8 cellular contexts compared by ENCODE assay signal in the genomic region with DNA sequence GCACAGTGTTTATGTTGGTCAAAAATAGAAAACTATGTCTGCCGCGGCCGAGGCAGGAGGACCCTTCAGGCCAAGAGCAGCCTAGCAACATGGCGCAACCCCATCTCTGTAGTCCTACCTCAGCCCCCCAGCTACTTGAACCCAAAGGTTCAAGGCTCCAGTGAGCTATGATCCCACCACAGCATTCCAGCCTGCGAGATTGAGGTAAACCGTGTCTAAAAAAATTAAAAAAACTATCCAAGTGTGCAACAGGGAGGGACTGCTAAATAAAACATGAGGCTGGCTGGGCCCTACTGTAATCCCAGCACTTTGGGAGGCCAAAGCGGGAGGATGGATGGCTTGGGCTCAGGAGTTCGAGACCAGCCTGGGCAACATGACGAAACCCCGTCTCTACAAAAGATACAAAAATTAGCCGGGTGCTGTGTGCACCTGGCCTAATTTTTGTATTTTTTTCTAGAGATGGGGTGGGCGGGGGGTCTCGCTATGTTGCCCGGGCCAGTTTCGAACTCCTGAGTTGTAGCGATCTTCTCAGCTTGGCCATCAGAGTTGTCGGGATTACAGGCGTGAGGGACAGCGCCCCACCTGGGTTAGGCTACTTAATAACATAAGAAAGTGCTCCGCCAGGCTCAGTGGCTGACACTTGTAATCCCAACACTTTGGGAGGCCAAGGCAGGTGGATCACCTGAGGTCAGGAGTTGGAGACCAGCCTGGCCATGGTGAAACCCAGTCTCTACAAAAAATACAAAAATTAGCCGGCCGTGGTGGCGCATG.
A peak's percentile ranks its signal among the peaks of the same experiment; 100 is the strongest.
DNase-seq lines count a peak whose midpoint lies in the region; ATAC-seq and TF ChIP-seq lines count a peak whose summit lies in the region.
"Not testable (repeated sequence)": the region's sequence is repeated elsewhere in the genome, so short reads cannot be mapped to it uniquely, and the experiment has no call there.

No MANE protein-coding gene starts in this region.

- POLR2A ChIA-PET in Caco-2 (lab: Charles Lee) (interaction anchor here (0.6 kb wide), 1 partner anchor 59 kb away, joined by 3 read pairs; no protein-coding TSS in a partner anchor), MCF 10A (lab: Yijun Ruan, JAX) (interaction anchor here (1.7 kb wide), 1 partner anchor 393 kb away, joined by 5 read pairs; a partner anchor contains a TSS)
- POLR2A ChIA-PET in activated CD4-positive, alpha-beta memory T cell treated with anti-CD3 and anti-CD28 coated beads for 36 hours (lab: Charles Lee): not testable (repeated sequence)

- peak overlapping the region; percentile 98 for H3K27ac Mint-ChIP-seq in Caco-2 (ENCODE audit: unreplicated experiment)
- peak overlapping the region; percentile 98 for H3K27ac Mint-ChIP-seq in activated CD4-positive, alpha-beta memory T cell treated with anti-CD3 and anti-CD28 coated beads for 36 hours
- peak overlapping the region; percentile 74 for H3K27ac Mint-ChIP-seq in MCF 10A (ENCODE audit: low read depth, unreplicated experiment)
- H3K27ac Mint-ChIP-seq in type B pancreatic cell: peak overlapping the region; percentile 95

- not testable (repeated sequence) for H3K9me3 ChIP-seq in Caco-2, psoas muscle

- H3K36me3 ChIP-seq in Caco-2 (ENCODE audit: control insufficient read depth, insufficient read depth, low read length); psoas muscle (ENCODE audit: insufficient read depth in 1 of 2, low read depth in 1 of 2): not testable (repeated sequence)

- H3K4me3 Mint-ChIP-seq in Caco-2 (ENCODE audit: unreplicated experiment) (peak overlapping the region; percentile 96), MCF 10A (ENCODE audit: unreplicated experiment) (peak overlapping the region; percentile 77), type B pancreatic cell (peak overlapping the region; percentile 87)
- H3K4me3 Mint-ChIP-seq in activated CD4-positive, alpha-beta memory T cell treated with anti-CD3 and anti-CD28 coated beads for 36 hours: peak overlapping the region; percentile 87

- TF ChIP-seq POLR2A in lower leg skin (IDR thresholded peaks at IDR 0.05): not testable (repeated sequence)

- BruUV-seq in Caco-2 (replicated peaks; lab: Mats Ljungman, UMichigan) (TSS peak; percentile 77), MCF 10A (replicated peaks; lab: Mats Ljungman, UMichigan) (TSS peak; percentile 83)

- not testable (repeated sequence) for DNase-seq in Caco-2; MCF 10A (ENCODE audit: unreplicated experiment); lower leg skin (ENCODE audit: low spot score in 2 of 2); psoas muscle; type B pancreatic cell (ENCODE audit: extremely low spot score, unreplicated experiment)
- DNase-seq in LHCN-M2 (ENCODE audit: low read depth) (peak; percentile 6), fibroblast of peridontal ligament (ENCODE audit: extremely low read depth) (peak; percentile 25)
- DNase-seq in activated CD4-positive, alpha-beta memory T cell treated with anti-CD3 and anti-CD28 coated beads for 36 hours: peak; percentile 10

- not testable (repeated sequence) for H3K27me3 Mint-ChIP-seq in Caco-2 (ENCODE audit: insufficient read depth, unreplicated experiment); activated CD4-positive, alpha-beta memory T cell treated with anti-CD3 and anti-CD28 coated beads for 36 hours; MCF 10A (ENCODE audit: insufficient read depth, unreplicated experiment); type B pancreatic cell

- CTCF ChIA-PET in Caco-2 (lab: Charles Lee): interaction anchor here (0.6 to 1.1 kb wide), 2 partner anchors 38 to 408 kb away, joined by 4 read pairs; no protein-coding TSS in a partner anchor
- CTCF ChIA-PET in activated CD4-positive, alpha-beta memory T cell treated with anti-CD3 and anti-CD28 coated beads for 36 hours (lab: Charles Lee): interaction anchor here (2.6 kb wide), 1 partner anchor 427 kb away, joined by 8 read pairs; a partner anchor contains a TSS
- CTCF ChIA-PET in MCF 10A (lab: Yijun Ruan, JAX): interaction anchor here (0.6 kb wide), 1 partner anchor 440 kb away, joined by 3 read pairs; no protein-coding TSS in a partner anchor

- 69 to 75% methylated on average over 23 of the region's 23 CpGs for WGBS in lower leg skin, 2 donors
- WGBS in psoas muscle, 3 donors: 66 to 70% (median 70%) methylated on average over 20 to 23 of the region's 23 CpGs

- H3K36me3 Mint-ChIP-seq in Caco-2 (ENCODE audit: insufficient read depth, unreplicated experiment): peaks cover 14% of the 10 kb centered on the region
- H3K36me3 Mint-ChIP-seq in activated CD4-positive, alpha-beta memory T cell treated with anti-CD3 and anti-CD28 coated beads for 36 hours; MCF 10A (ENCODE audit: insufficient read depth, unreplicated experiment); type B pancreatic cell: not testable (repeated sequence)

- not testable (repeated sequence) for H3K4me1 ChIP-seq in Caco-2, psoas muscle

- not testable (repeated sequence) for TF ChIP-seq CTCF in Caco-2 (IDR thresholded peaks at IDR 0.05; ENCODE audit: insufficient read depth in 1 of 2, low read depth in 1 of 2, low read length in 1 of 2, severe bottlenecking in 1 of 2, unreplicated experiment in 1 of 2); MCF 10A (IDR thresholded peaks at IDR 0.05; ENCODE audit: unreplicated experiment); lower leg skin (IDR thresholded peaks at IDR 0.05); psoas muscle (IDR thresholded peaks at IDR 0.05)
- TF ChIP-seq CTCF in type B pancreatic cell (conservative IDR thresholded peaks at IDR 0.05): peak; percentile 23

- not testable (repeated sequence) for H3K4me1 Mint-ChIP-seq in Caco-2 (ENCODE audit: low read depth, unreplicated experiment); activated CD4-positive, alpha-beta memory T cell treated with anti-CD3 and anti-CD28 coated beads for 36 hours (ENCODE audit: low read depth); MCF 10A (ENCODE audit: insufficient read depth, unreplicated experiment); type B pancreatic cell (ENCODE audit: unreplicated experiment)

- intact Hi-C loops in Caco-2 (cut with micrococcal nuclease; ENCODE audit: unreplicated experiment) (loop anchor here (1.0 kb wide), 1 partner anchor 427 kb away; a partner anchor contains a TSS), psoas muscle (cut with DNase I) (loop anchor here in 1 of 2 donors (10.0 kb wide), 1 partner anchor 429 kb away; a partner anchor contains a TSS)
- intact Hi-C loops in activated CD4-positive, alpha-beta memory T cell treated with anti-CD3 and anti-CD28 coated beads for 36 hours (cut with micrococcal nuclease): loop anchor here (5.0 kb wide), 1 partner anchor 41 kb away; no protein-coding TSS in a partner anchor
- intact Hi-C loops in MCF 10A (cut with micrococcal nuclease); lower leg skin (cut with DNase I; ENCODE audit: low total_unique reads): not testable (repeated sequence)

- not testable (repeated sequence) for H3K9me3 Mint-ChIP-seq in Caco-2 (ENCODE audit: unreplicated experiment); activated CD4-positive, alpha-beta memory T cell treated with anti-CD3 and anti-CD28 coated beads for 36 hours; MCF 10A (ENCODE audit: unreplicated experiment); type B pancreatic cell

- ATAC-seq in psoas muscle: not testable (repeated sequence)

- H3K27ac ChIP-seq in psoas muscle: peak overlapping the region; percentile 89

- not testable (repeated sequence) for H3K27me3 ChIP-seq in Caco-2 (replicated peaks; ENCODE audit: control insufficient read depth, insufficient read depth, low read length); psoas muscle (ENCODE audit: insufficient read depth in 3 of 3, low read length in 2 of 3)

- H3K4me3 ChIP-seq in Caco-2 (ENCODE audit: low read depth, low read length): peak overlapping the region; percentile 44
- H3K4me3 ChIP-seq in lower leg skin (ENCODE audit: low read depth, poor library complexity, severe bottlenecking): peak overlapping the region; percentile 15
- H3K4me3 ChIP-seq in psoas muscle: peak overlapping the region; percentile 68

Comparison
In these comparisons a context has a peak if more than half of its experiments do, and no peak if none do; other contexts are left out.
1. H3K4me3 ChIP-seq: peak in every context shown above with its lines; median percentile 68 in psoas muscle; 44 in Caco-2; 15 in lower leg skin.